Comparison of ENCODE assay signal across 6 cellular contexts in the genomic region with DNA sequence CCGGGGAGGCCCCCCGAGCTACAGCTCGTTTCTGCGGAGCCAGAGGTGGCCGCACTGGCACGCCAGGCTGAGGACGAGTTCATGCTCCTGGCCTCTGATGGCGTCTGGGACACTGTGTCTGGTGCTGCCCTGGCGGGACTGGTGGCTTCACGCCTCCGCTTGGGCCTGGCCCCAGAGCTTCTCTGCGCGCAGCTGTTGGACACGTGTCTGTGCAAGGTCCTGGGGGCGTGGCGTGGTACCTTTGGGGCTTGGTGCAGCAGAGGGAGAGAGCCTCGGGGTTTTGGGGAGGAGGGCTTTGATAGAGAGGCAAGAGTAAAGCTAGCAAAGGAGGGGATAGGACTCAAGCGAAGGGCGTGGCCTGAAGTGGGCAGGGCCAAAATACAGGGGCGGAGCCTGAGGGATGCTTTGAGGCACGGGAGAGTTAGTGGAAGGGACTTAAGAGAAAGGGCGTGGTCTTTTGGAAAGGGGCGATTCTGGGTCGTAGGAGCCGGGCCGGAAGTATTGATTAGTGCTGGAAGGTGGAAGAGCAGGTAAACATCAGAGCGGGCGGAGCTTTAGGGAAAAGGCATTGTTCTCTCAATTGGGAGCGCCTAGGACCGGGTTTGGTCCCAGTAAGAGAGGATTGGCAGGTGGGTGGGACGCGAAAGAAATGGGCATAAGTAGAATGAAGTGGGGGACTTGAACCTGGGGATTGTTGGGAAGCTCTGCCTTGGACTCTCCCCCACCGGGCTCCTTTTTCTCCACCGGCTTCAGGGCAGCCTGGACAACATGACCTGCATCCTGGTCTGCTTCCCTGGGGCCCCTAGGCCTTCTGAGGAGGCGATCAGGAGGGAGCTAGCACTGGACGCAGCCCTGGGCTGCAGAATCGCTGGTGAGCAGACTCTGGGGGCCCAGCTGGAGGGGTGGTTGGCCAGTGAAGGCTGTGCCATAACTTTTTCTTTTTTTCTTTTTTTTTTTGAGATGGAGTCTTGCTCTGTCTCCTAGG. TPM values are rescaled to one million over a fixed set of nuclear protein-coding genes. Genes with fewer than 3 reads are reported as not detected.
DNase-seq lines count a peak whose midpoint lies in the region; ATAC-seq and TF ChIP-seq lines count a peak whose summit lies in the region.

No MANE protein-coding gene starts in this region.

- TF ChIP-seq RAD21 in IMR-90 (IDR thresholded peaks at IDR 0.05; ENCODE audit: low read length) = no peak

- no peak overlapping the region for H2BK5ac ChIP-seq in IMR-90 (ENCODE audit: low read depth, low read length, poor library complexity, severe bottlenecking)

- H3K27ac ChIP-seq in IMR-90 (ENCODE audit: insufficient read depth, low read length) = no peak overlapping the region
- H3K27ac ChIP-seq in iPS DF 6.9 (ENCODE audit: low read length) = no peak overlapping the region
- H3K27ac ChIP-seq in testis = no peak overlapping the region

- peaks cover 29% of the 10 kb centered on the region for H3K4me1 Mint-ChIP-seq in activated CD4-positive, alpha-beta memory T cell treated with anti-CD3 and anti-CD28 coated beads for 36 hours (ENCODE audit: low read depth)

- H2BK120ac ChIP-seq in IMR-90 (ENCODE audit: low read depth, low read length) = no peak overlapping the region

- H2AFZ ChIP-seq in IMR-90 (replicated peaks; ENCODE audit: low read length, poor library complexity) = peak overlapping the region; percentile 93

- no TSS peak for BruUV-seq in IMR-90 (replicated peaks; lab: Mats Ljungman, UMichigan)

- no peaks in the 10 kb centered on the region for H4K20me1 ChIP-seq in IMR-90 (ENCODE audit: insufficient read depth, low read length)

- no peak overlapping the region for H3K9ac ChIP-seq in IMR-90 (ENCODE audit: low read depth, low read length)

- H3K4ac ChIP-seq in IMR-90 (ENCODE audit: low read depth, low read length) = no peak overlapping the region

- peak overlapping the region; percentile 28 for H3K4me3 Mint-ChIP-seq in activated CD4-positive, alpha-beta memory T cell treated with anti-CD3 and anti-CD28 coated beads for 36 hours

- no peak overlapping the region for H3K4me2 ChIP-seq in IMR-90 (ENCODE audit: low read depth, low read length)

- H3K9me3 ChIP-seq in IMR-90 (ENCODE audit: control insufficient read depth, insufficient read depth, low read length) (no peaks in the 10 kb centered on the region), iPS DF 6.9 (ENCODE audit: control insufficient read depth, insufficient read depth, low read length) (no peaks in the 10 kb centered on the region), testis (no peaks in the 10 kb centered on the region)

- no peak overlapping the region for H4K8ac ChIP-seq in IMR-90 (ENCODE audit: low read depth in 2 of 2, low read length in 2 of 2)

- H3K56ac ChIP-seq in IMR-90 (ENCODE audit: extremely low read depth, insufficient read depth, low read length) = no peak overlapping the region

- DNase-seq in IMR-90 = no peak
- DNase-seq in activated CD4-positive, alpha-beta memory T cell treated with anti-CD3 and anti-CD28 coated beads for 36 hours = peak; percentile 88
- DNase-seq in iPS DF 6.9 (ENCODE audit: low read depth, low spot score) = peak; percentile 99
- DNase-seq in testis = peak; percentile 58

- no peak overlapping the region for H2BK15ac ChIP-seq in IMR-90 (ENCODE audit: low read depth, low read length)

- intact Hi-C loops in IMR-90 (cut with micrococcal nuclease) (no loop called here), testis (cut with DNase I; ENCODE audit: low total_unique reads) (no loop called here)
- intact Hi-C loops in activated CD4-positive, alpha-beta memory T cell treated with anti-CD3 and anti-CD28 coated beads for 36 hours (cut with micrococcal nuclease) = loop anchor here (5.0 to 10.0 kb wide), 2 partner anchors 325 to 363 kb away; a partner anchor contains a TSS

- no peak for TF ChIP-seq CTCF in IMR-90 (conservative IDR thresholded peaks at IDR 0.05; ENCODE audit: low read depth, low read length)
- TF ChIP-seq CTCF in testis (IDR thresholded peaks at IDR 0.05) = no peak

- H3K14ac ChIP-seq in IMR-90 (replicated peaks; ENCODE audit: low read depth, low read length) = no peak overlapping the region

- WGBS in IMR-90 (ENCODE audit: extremely low coverage in 2 of 2, insufficient read length in 1 of 2), 2 experiments = 1% methylated on average over 16 of the region's 37 CpGs; no CpG with 5 or more reads in 1 of the 2 experiments
- no CpG with 5 or more reads among the region's 37 CpGs for WGBS in iPS DF 6.9 (ENCODE audit: insufficient coverage, insufficient read length)
- 11% methylated on average over 23 to 33 of the region's 37 CpGs for WGBS in testis, 2 donors

- H3K4me3 ChIP-seq in IMR-90 (ENCODE audit: insufficient read depth, low read depth, low read length) (no peak overlapping the region), iPS DF 6.9 (ENCODE audit: low read length) (peak overlapping the region; percentile 22; the same call in 1 of the 2 replicates), testis (peak overlapping the region; percentile 26 to 53)

- H3K27me3 ChIP-seq in IMR-90 (ENCODE audit: control insufficient read depth, insufficient read depth, low read length) = peaks cover 6% of the 10 kb centered on the region; the same call in 1 of the 2 replicates
- no peaks in the 10 kb centered on the region for H3K27me3 ChIP-seq in iPS DF 6.9 (ENCODE audit: control insufficient read depth, insufficient read depth, low read length)
- no peaks in the 10 kb centered on the region for H3K27me3 ChIP-seq in testis

- no peak overlapping the region for H2BK20ac ChIP-seq in IMR-90 (ENCODE audit: low read depth, low read length)

- H3K9me1 ChIP-seq in IMR-90 (ENCODE audit: insufficient read depth, low read length) = peaks cover 10% of the 10 kb centered on the region

- H3K23ac ChIP-seq in IMR-90 (ENCODE audit: low read depth, low read length) = no peak overlapping the region

- no peak overlapping the region for H4K5ac ChIP-seq in IMR-90 (ENCODE audit: low read depth, low read length)

- in situ Hi-C loops in IMR-90 (cut with MboI; ENCODE audit: low sequenced_read_pairs) = no loop called here

- H3K27ac Mint-ChIP-seq in activated CD4-positive, alpha-beta memory T cell treated with anti-CD3 and anti-CD28 coated beads for 36 hours = no peak overlapping the region

- POLR2A ChIA-PET in IMR-90 (lab: Charles Lee; ENCODE audit: unreplicated experiment) = no interaction called here
- POLR2A ChIA-PET in activated CD4-positive, alpha-beta memory T cell treated with anti-CD3 and anti-CD28 coated beads for 36 hours (lab: Charles Lee) = interaction anchor here (0.6 to 1.3 kb wide), 2 partner anchors 14 to 143 kb away, joined by 3 read pairs; no protein-coding TSS in a partner anchor

- H3K36me3 ChIP-seq in IMR-90 (ENCODE audit: control insufficient read depth, insufficient read depth, low read length) (no peaks in the 10 kb centered on the region), iPS DF 6.9 (ENCODE audit: control insufficient read depth, insufficient read depth, low read length) (no peaks in the 10 kb centered on the region), testis (ENCODE audit: low read depth, missing control alignments) (no peaks in the 10 kb centered on the region)

- H3K9me3 Mint-ChIP-seq in activated CD4-positive, alpha-beta memory T cell treated with anti-CD3 and anti-CD28 coated beads for 36 hours = no peaks in the 10 kb centered on the region

- peak overlapping the region; percentile 85 for H2AK9ac ChIP-seq in IMR-90 (replicated peaks; ENCODE audit: low read depth, low read length, poor library complexity)

- dilution Hi-C loops in IMR-90 (cut with HindIII; ENCODE audit: low sequenced_read_pairs, unreplicated experiment) = no loop called here

- H3K79me1 ChIP-seq in IMR-90 (ENCODE audit: low read depth in 1 of 2, low read length in 2 of 2) = peaks cover 0 to 2% of the 10 kb centered on the region in 2 experiments; a peak in 1 of 4 replicates

- H4K91ac ChIP-seq in IMR-90 (ENCODE audit: insufficient read depth, low read depth, low read length) = no peak overlapping the region

- ATAC-seq in IMR-90 (ENCODE audit: low read depth) = no peak
- no peak for ATAC-seq in HG02885 (IDR thresholded peaks at IDR 0.05; ENCODE audit: poor library complexity, unreplicated experiment)
- no peak for ATAC-seq in GM21529 (IDR thresholded peaks at IDR 0.05; ENCODE audit: unreplicated experiment)

- no peak overlapping the region for H3K18ac ChIP-seq in IMR-90 (ENCODE audit: low read depth, low read length)

- TF ChIP-seq POLR2A in IMR-90 (IDR thresholded peaks at IDR 0.05; ENCODE audit: low read depth, low read length) (no peak), testis (IDR thresholded peaks at IDR 0.05) (no peak)

- peaks cover 11% of the 10 kb centered on the region for H3K27me3 Mint-ChIP-seq in activated CD4-positive, alpha-beta memory T cell treated with anti-CD3 and anti-CD28 coated beads for 36 hours

- peak overlapping the region; percentile 3; the same call in 1 of the 2 replicates for H2AK5ac ChIP-seq in IMR-90 (ENCODE audit: low read depth, low read length)

- H3K36me3 Mint-ChIP-seq in activated CD4-positive, alpha-beta memory T cell treated with anti-CD3 and anti-CD28 coated beads for 36 hours = no peaks in the 10 kb centered on the region

- H3K4me1 ChIP-seq in IMR-90 (ENCODE audit: control insufficient read depth, insufficient read depth, low read length) (no peaks in the 10 kb centered on the region), iPS DF 6.9 (ENCODE audit: control insufficient read depth, insufficient read depth, low read length) (peaks cover 8% of the 10 kb centered on the region), testis (no peaks in the 10 kb centered on the region)

- CTCF ChIA-PET in IMR-90 (lab: Yijun Ruan, JAX) = interaction anchor here (0.6 to 1.1 kb wide), 3 partner anchors 21 to 107 kb away, joined by 3 to 5 read pairs (median 4); no protein-coding TSS in a partner anchor
- CTCF ChIA-PET in activated CD4-positive, alpha-beta memory T cell treated with anti-CD3 and anti-CD28 coated beads for 36 hours (lab: Charles Lee) = interaction anchor here (0.6 to 6.2 kb wide), 5 partner anchors 14 to 97 kb away, joined by 3 to 84 read pairs (median 5); no protein-coding TSS in a partner anchor

RNA-seq across cellular contexts. Expression of a gene that starts 1.2 kb away (rescaled TPM):
- total RNA-seq in IMR-90 (2012; rRNA removed) (0.56 and 0.90 TPM in 2 replicates), testis (1 to 10 TPM; 1.9 to 2.3 TPM)
- polyA plus RNA-seq in IMR-90 (2012; rRNA removed) (1.6 TPM in 2 replicates), testis (ENCODE audit: insufficient read depth, low read depth, low replicate concordance) (3.4 TPM)
- polyA plus RNA-seq in IMR-90 (2012; cell fraction: cytosol; rRNA removed) = 2.0 and 2.9 TPM in 2 replicates
- polyA plus RNA-seq in IMR-90 (2012; cell fraction: nucleus; rRNA removed; ENCODE audit: low replicate concordance) = 3.4 and 4.5 TPM in 2 replicates
- total RNA-seq in activated CD4-positive, alpha-beta memory T cell treated with anti-CD3 and anti-CD28 coated beads for 36 hours = 1 to 10 TPM; 3.5 to 3.6 TPM

RNA-seq across cellular contexts. Expression of a gene that starts 2.6 kb away (rescaled TPM):
- total RNA-seq in IMR-90 (2012; rRNA removed) = 5.3 and 5.7 TPM in 2 replicates
- polyA plus RNA-seq in IMR-90 (2012; rRNA removed) = 17.4 and 19.4 TPM in 2 replicates
- polyA plus RNA-seq in IMR-90 (2012; cell fraction: cytosol; rRNA removed) = 16.9 and 38.3 TPM in 2 replicates
- 11.9 and 20.0 TPM in 2 replicates for polyA plus RNA-seq in IMR-90 (2012; cell fraction: nucleus; rRNA removed; ENCODE audit: low replicate concordance)
- 1 to 10 TPM; 1.5 to 2.2 TPM for total RNA-seq in activated CD4-positive, alpha-beta memory T cell treated with anti-CD3 and anti-CD28 coated beads for 36 hours
- total RNA-seq in testis = 1 to 10 TPM; 5.2 to 5.3 TPM
- 4.2 TPM for polyA plus RNA-seq in testis (ENCODE audit: insufficient read depth, low read depth, low replicate concordance)

RNA-seq across cellular contexts. Expression of a gene that starts 7.8 kb away (rescaled TPM):
- total RNA-seq in IMR-90 (2012; rRNA removed) (61.1 and 66.9 TPM in 2 replicates), testis (10 to 100 TPM; 52.7 to 57.9 TPM)
- polyA plus RNA-seq in IMR-90 (2012; rRNA removed) (88.8 and 126 TPM in 2 replicates), testis (ENCODE audit: insufficient read depth, low read depth, low replicate concordance) (37.7 TPM)
- polyA plus RNA-seq in IMR-90 (2012; cell fraction: cytosol; rRNA removed) = 92.1 and 92.3 TPM in 2 replicates
- polyA plus RNA-seq in IMR-90 (2012; cell fraction: nucleus; rRNA removed; ENCODE audit: low replicate concordance) = 91.0 and 119 TPM in 2 replicates
- total RNA-seq in activated CD4-positive, alpha-beta memory T cell treated with anti-CD3 and anti-CD28 coated beads for 36 hours = 100 to 1,000 TPM; 167 to 174 TPM

RNA-seq across cellular contexts. Expression of a gene that starts 31.7 kb away (rescaled TPM):
- total RNA-seq in IMR-90 (2012; rRNA removed) (11.1 and 31.9 TPM in 2 replicates), testis (1 to 10 TPM; 1.2 to 3.9 TPM)
- polyA plus RNA-seq in IMR-90 (2012; rRNA removed) (15.6 and 60.1 TPM in 2 replicates), testis (ENCODE audit: insufficient read depth, low read depth, low replicate concordance) (22.7 TPM)
- polyA plus RNA-seq in IMR-90 (2012; cell fraction: cytosol; rRNA removed) = 52.4 and 90.3 TPM in 2 replicates
- 982 and 1,348 TPM in 2 replicates for polyA plus RNA-seq in IMR-90 (2012; cell fraction: nucleus; rRNA removed; ENCODE audit: low replicate concordance)
- 1 to 10 TPM; 3.7 to 5.9 TPM for total RNA-seq in activated CD4-positive, alpha-beta memory T cell treated with anti-CD3 and anti-CD28 coated beads for 36 hours
